Comparison of ENCODE assay signal across 9 cellular contexts in the genomic region with DNA sequence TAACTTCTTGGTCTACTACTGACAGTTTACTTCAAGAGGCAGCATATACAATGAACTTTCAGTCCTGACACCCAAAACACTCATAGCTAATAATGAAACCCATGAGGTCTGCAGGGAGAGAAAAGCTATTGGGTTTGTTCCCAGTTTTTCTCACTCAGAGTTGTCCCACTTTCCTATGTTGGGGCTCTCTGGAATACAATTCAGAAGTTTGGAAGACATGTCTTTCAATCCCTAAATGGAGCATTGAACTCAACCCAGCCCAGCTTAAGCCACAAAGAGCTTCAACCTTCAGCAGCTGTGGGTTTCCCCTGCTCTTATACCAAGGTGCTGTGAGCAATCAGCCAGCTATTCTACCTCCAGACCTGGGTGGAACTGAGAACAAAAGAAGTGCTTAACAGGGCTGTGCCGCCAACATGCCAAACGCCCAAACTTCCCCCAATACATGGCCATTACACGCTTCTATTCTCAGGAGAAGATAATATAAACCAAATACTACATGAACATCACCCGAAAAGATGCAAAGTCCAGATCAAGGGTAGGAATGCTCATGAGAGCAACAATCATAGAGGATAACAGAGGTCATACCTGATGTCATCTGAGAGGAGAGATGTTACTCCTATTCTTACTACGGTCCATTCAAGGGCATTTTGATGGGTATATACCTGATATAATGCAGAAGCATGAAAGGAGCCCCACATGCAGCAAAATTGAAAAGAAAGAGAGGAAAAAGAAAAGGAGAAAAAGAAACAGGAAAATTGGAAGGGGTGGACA.
A peak's percentile ranks its signal among the peaks of the same experiment; 100 is the strongest.
DNase-seq lines count a peak whose midpoint lies in the region; ATAC-seq and TF ChIP-seq lines count a peak whose summit lies in the region.
"Had no signal": no experiment of that assay in that cellular context is flagged by ENCODE, and none has a peak within 500 bp of the region (broad histone marks: within the 10 kb centered on the region; RNA-seq: fewer than 3 reads in every experiment).

No MANE protein-coding gene starts in this region.

- no peak overlapping the region for H3K27ac Mint-ChIP-seq in glutamatergic neuron (ENCODE audit: unreplicated experiment)

- DNase-seq in mesendoderm: peak; percentile 4
- no peak for DNase-seq in glutamatergic neuron
- no peak for DNase-seq in cardiac septum (ENCODE audit: low spot score)
- DNase-seq in WERI-Rb-1: no peak
- no peak for DNase-seq in ureter (ENCODE audit: low spot score)
- DNase-seq: NCI-H2029 treated with DMSO at 0.1 percent for 48 hours had no signal

- H3K9me3 Mint-ChIP-seq in glutamatergic neuron (ENCODE audit: unreplicated experiment): no peaks in the 10 kb centered on the region

- H3K18ac ChIP-seq in mesendoderm (ENCODE audit: low read length): no peak overlapping the region

- no peaks in the 10 kb centered on the region for H3K79me1 ChIP-seq in mesendoderm (ENCODE audit: low read length)

- TF ChIP-seq CTCF in glutamatergic neuron (IDR thresholded peaks at IDR 0.05; ENCODE audit: partially characterized antibody, unreplicated experiment) (no peak), WERI-Rb-1 (IDR thresholded peaks at IDR 0.05; ENCODE audit: low read depth, low read length) (no peak)

- H3K27ac ChIP-seq in mesendoderm (ENCODE audit: low read depth, low read length) (no peak overlapping the region), WERI-Rb-1 (no peak overlapping the region)

- no peaks in the 10 kb centered on the region for H3K27me3 ChIP-seq in mesendoderm (ENCODE audit: insufficient read depth, low read length, poor library complexity)
- no peaks in the 10 kb centered on the region for H3K27me3 ChIP-seq in WERI-Rb-1 (ENCODE audit: insufficient read depth, low read depth, severe bottlenecking)

- no CpG with 5 or more reads among the region's 5 CpGs for WGBS in mesendoderm (ENCODE audit: extremely low coverage, insufficient coverage, low lambda C conversion rate)

- H3K4me1 Mint-ChIP-seq in glutamatergic neuron (ENCODE audit: low read depth, unreplicated experiment): no peaks in the 10 kb centered on the region

- no peak overlapping the region for H2BK120ac ChIP-seq in mesendoderm (ENCODE audit: low read depth, low read length)

- H4K8ac ChIP-seq in mesendoderm (ENCODE audit: low read depth, low read length): no peak overlapping the region

- H3K4me2 ChIP-seq in mesendoderm (ENCODE audit: low read length): no peak overlapping the region

- no peak overlapping the region for H3K9ac ChIP-seq in mesendoderm (ENCODE audit: low read length)

- H2BK15ac ChIP-seq in mesendoderm (replicated peaks; ENCODE audit: low read depth): no peak overlapping the region

- H2AK5ac ChIP-seq in mesendoderm (ENCODE audit: low read length): no peak overlapping the region

- H3K36me3 ChIP-seq in mesendoderm (ENCODE audit: control insufficient read depth, insufficient read depth, low read length): no peaks in the 10 kb centered on the region
- no peaks in the 10 kb centered on the region for H3K36me3 ChIP-seq in WERI-Rb-1

- H4K5ac ChIP-seq in mesendoderm (ENCODE audit: low read length): no peak overlapping the region

- H3K4me3 Mint-ChIP-seq in glutamatergic neuron (ENCODE audit: unreplicated experiment): no peak overlapping the region

- H3K56ac ChIP-seq in mesendoderm (ENCODE audit: low read length): no peak overlapping the region

- peaks cover 7% of the 10 kb centered on the region for H3K36me3 Mint-ChIP-seq in glutamatergic neuron (ENCODE audit: unreplicated experiment)

- no peak overlapping the region for H3K4ac ChIP-seq in mesendoderm (ENCODE audit: low read depth, low read length)

- no peaks in the 10 kb centered on the region for H3K27me3 Mint-ChIP-seq in glutamatergic neuron (ENCODE audit: unreplicated experiment)

- H3K79me2 ChIP-seq in mesendoderm (ENCODE audit: control insufficient read depth, insufficient read depth, low read length): no peaks in the 10 kb centered on the region

- no peak overlapping the region for H2BK5ac ChIP-seq in mesendoderm (ENCODE audit: low read length)

- no peaks in the 10 kb centered on the region for H3K9me3 ChIP-seq in WERI-Rb-1 (ENCODE audit: severe bottlenecking)

- no peaks in the 10 kb centered on the region for H3K4me1 ChIP-seq in mesendoderm (ENCODE audit: control insufficient read depth, low read depth, low read length)

- ATAC-seq in GM18519 (IDR thresholded peaks at IDR 0.05; ENCODE audit: low FRiP score, unreplicated experiment) (peak; percentile 85), GM21423 (IDR thresholded peaks at IDR 0.05; ENCODE audit: unreplicated experiment) (peak; percentile 90), HG03432 (IDR thresholded peaks at IDR 0.05; ENCODE audit: unreplicated experiment) (peak; percentile 92)

- H3K23ac ChIP-seq in mesendoderm (ENCODE audit: low read length): no peak overlapping the region

- H3K4me3 ChIP-seq in mesendoderm (ENCODE audit: low read length) (no peak overlapping the region), WERI-Rb-1 (ENCODE audit: low read depth, low read length) (no peak overlapping the region)

- intact Hi-C loops in cardiac septum (cut with DNase I): no loop called here
